Comparison of ENCODE assay signal across 8 cellular contexts in genomic region chr2:241617431-241618154, GRCh38. TPM values are rescaled to one million over a fixed set of nuclear protein-coding genes. Genes with fewer than 3 reads are reported as not detected.
DNase-seq lines count a peak whose midpoint lies in the region; ATAC-seq, FAIRE-seq and TF ChIP-seq lines count a peak whose summit lies in the region.

No MANE protein-coding gene starts in this region.

- intact Hi-C loops in mucosa of descending colon (cut with DNase I, micrococcal nuclease) = no loop called here

- peak; percentile 96 for FAIRE-seq in GM19239 (lab: Jason Lieb, UNC)

- DNase-seq in ACHN (peak; percentile 15), GM19239 (ENCODE audit: insufficient read length, low spot score) (peak; percentile 66), NCI-H748 (lab: John Stamatoyannopoulos, UW; ENCODE audit: unreplicated experiment) (peak; percentile 78), cardiac fibroblast (ENCODE audit: low read depth in 2 of 2) (peak; percentile 11 to 36), mucosa of descending colon (peak; percentile 43 to 69 (median 49)), SW 1271 (lab: John Stamatoyannopoulos, UW) (no peak)

- ATAC-seq in mucosa of descending colon (peak; percentile 85), HG03097 (IDR thresholded peaks at IDR 0.05; ENCODE audit: low FRiP score, unreplicated experiment) (no peak), HG03342 (IDR thresholded peaks at IDR 0.05; ENCODE audit: unreplicated experiment) (no peak)

- no peaks in the 10 kb centered on the region for H3K9me3 ChIP-seq in mucosa of descending colon

- no peak for TF ChIP-seq CTCF in cardiac fibroblast (IDR thresholded peaks at IDR 0.05; ENCODE audit: low read depth, low read length)
- no peak for TF ChIP-seq CTCF in mucosa of descending colon (IDR thresholded peaks at IDR 0.05)

- H3K36me3 ChIP-seq in mucosa of descending colon (ENCODE audit: low read depth) = no peaks in the 10 kb centered on the region

- in situ Hi-C loops in ACHN (cut with HindIII; ENCODE audit: low pct_ligation_motif_present, low pct_unique_long_range_greater_than_20kb, low sequenced_read_pairs) = no loop called here

- H3K4me1 ChIP-seq in mucosa of descending colon (ENCODE audit: low read depth) = peaks cover 13% of the 10 kb centered on the region

- H3K4me3 ChIP-seq in cardiac fibroblast (replicated peaks in 1 of 2; ENCODE audit: low read depth in 2 of 2, low read length in 2 of 2) = no peak overlapping the region
- no peak overlapping the region for H3K4me3 ChIP-seq in mucosa of descending colon

RNA-seq across cellular contexts. Expression of gene THAP4, which starts 19.4 kb away (rescaled TPM):
- total RNA-seq in mucosa of descending colon = 10 to 100 TPM; 67.3 to 86.2 (median 68.8) TPM

RNA-seq across cellular contexts. Expression of gene ATG4B, which starts 19.9 kb away (rescaled TPM):
- 100 to 1,000 TPM in 1 of 3 donors, 10 to 100 TPM in 2; 87.9 to 154 (median 94.6) TPM for total RNA-seq in mucosa of descending colon

RNA-seq across cellular contexts. Expression of gene BOK, which starts 59.0 kb away (rescaled TPM):
- total RNA-seq in mucosa of descending colon = 10 to 100 TPM in 1 of 3 donors, 1 to 10 TPM in 2; 6.7 to 25.5 (median 7.4) TPM

Comparison
In these comparisons a context has a peak if more than half of its experiments do, and no peak if none do; other contexts are left out.
1. DNase-seq: peak in ACHN (single experiment), GM19239 (single experiment), NCI-H748 (single experiment), cardiac fibroblast (2 of 2) and mucosa of descending colon (3 of 3); none in SW 1271 (0 of 2).